ENCODE assay signal across 8 cellular contexts in the genomic region with DNA sequence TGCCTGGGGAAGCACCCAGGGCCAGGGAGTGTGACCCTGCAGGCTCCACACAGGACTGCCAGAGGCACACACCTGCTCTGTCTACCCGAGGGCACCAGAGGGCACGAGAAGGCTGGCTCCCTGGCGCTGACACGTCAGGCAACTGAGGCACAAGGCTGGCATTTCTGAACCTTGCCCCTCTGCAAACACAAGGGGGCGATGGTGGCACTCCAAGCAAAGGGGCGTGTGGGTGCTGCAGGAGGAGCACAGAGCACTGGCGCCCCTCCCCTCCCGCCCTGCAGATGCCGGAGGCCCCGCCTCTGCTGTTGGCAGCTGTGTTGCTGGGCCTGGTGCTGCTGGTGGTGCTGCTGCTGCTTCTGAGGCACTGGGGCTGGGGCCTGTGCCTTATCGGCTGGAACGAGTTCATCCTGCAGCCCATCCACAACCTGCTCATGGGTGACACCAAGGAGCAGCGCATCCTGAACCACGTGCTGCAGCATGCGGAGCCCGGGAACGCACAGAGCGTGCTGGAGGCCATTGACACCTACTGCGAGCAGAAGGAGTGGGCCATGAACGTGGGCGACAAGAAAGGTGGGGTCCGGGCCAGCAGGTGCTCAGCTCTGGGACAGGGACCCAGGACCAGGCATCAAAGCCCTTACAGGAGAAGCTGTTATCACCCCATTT. TPM values are rescaled to one million over a fixed set of nuclear protein-coding genes. Genes with fewer than 3 reads are reported as not detected.
A peak's percentile ranks its signal among the peaks of the same experiment; 100 is the strongest.
DNase-seq lines count a peak whose midpoint lies in the region; ATAC-seq, FAIRE-seq and TF ChIP-seq lines count a peak whose summit lies in the region.

No MANE protein-coding gene starts in this region.

- WGBS in urinary bladder: 46% methylated on average over 22 of the region's 22 CpGs

- DNase-seq in CD14-positive monocyte (ENCODE audit: low spot score) (no peak), HFF-Myc (ENCODE audit: extremely low read depth, low read depth) (no peak), PC-3 (peak; percentile 84), frontal cortex (ENCODE audit: low spot score in 2 of 2) (peak; percentile 71 to 80), osteoblast (ENCODE audit: insufficient read length, low spot score, missing footprints) (peak; percentile 99)
- DNase-seq in activated naive CD4-positive, alpha-beta T cell (lab: John Stamatoyannopoulos, UW): peak in 3 of 4 experiments; percentile 25 to 50 (median 26)

- H2AFZ ChIP-seq in PC-3 (ENCODE audit: low read length) (no peak overlapping the region), osteoblast (ENCODE audit: low read length) (no peak overlapping the region)

- no peak overlapping the region for H3K27ac Mint-ChIP-seq in CD14-positive monocyte

- H3K79me2 ChIP-seq in PC-3 (ENCODE audit: low read length): peaks cover 10% of the 10 kb centered on the region
- peaks cover 4% of the 10 kb centered on the region for H3K79me2 ChIP-seq in osteoblast (ENCODE audit: insufficient read depth, low read length)

- H3K4me1 Mint-ChIP-seq in CD14-positive monocyte: peaks cover 11% of the 10 kb centered on the region

- H3F3A ChIP-seq in PC-3 (ENCODE audit: low read length, unreplicated experiment): no peaks in the 10 kb centered on the region

- TF ChIP-seq CTCF in CD14-positive monocyte (IDR thresholded peaks at IDR 0.05) (peak; percentile 41), HFF-Myc (IDR thresholded peaks at IDR 0.05; ENCODE audit: low read depth, low read length, missing control alignments) (peak; percentile 75), PC-3 (conservative IDR thresholded peaks at IDR 0.05; ENCODE audit: low read depth, low read length) (peak; percentile 59), osteoblast (IDR thresholded peaks at IDR 0.05; ENCODE audit: extremely low read depth, low read depth, low read length) (peak; percentile 57)

- no peaks in the 10 kb centered on the region for H3K9me3 Mint-ChIP-seq in CD14-positive monocyte

- H3K27me3 Mint-ChIP-seq in CD14-positive monocyte (ENCODE audit: low read depth in 3 of 3): peaks cover 0 to 5% (median 3%) of the 10 kb centered on the region in 3 donors

- POLR2A ChIA-PET in PC-3 (lab: Charles Lee; ENCODE audit: unreplicated experiment): interaction anchor here (0.6 kb wide), 1 partner anchor 22 kb away, joined by 7 read pairs; no protein-coding TSS in a partner anchor

- H4K20me1 ChIP-seq in PC-3 (ENCODE audit: low read length): no peaks in the 10 kb centered on the region
- H4K20me1 ChIP-seq in osteoblast (ENCODE audit: insufficient read depth, low read length): peaks cover 27% of the 10 kb centered on the region

- peaks cover 36 to 68% of the 10 kb centered on the region in 2 donors for H3K36me3 Mint-ChIP-seq in CD14-positive monocyte

- no peaks in the 10 kb centered on the region for H3K9me2 ChIP-seq in PC-3 (replicated peaks; ENCODE audit: low read length)

- ATAC-seq in PC-3: peak; percentile 86
- no peak for ATAC-seq in HG03460 (IDR thresholded peaks at IDR 0.05; ENCODE audit: unreplicated experiment)

- H3K27ac ChIP-seq in PC-3 (ENCODE audit: low read length): peak overlapping the region; percentile 83
- no peak overlapping the region for H3K27ac ChIP-seq in osteoblast (ENCODE audit: low read depth, low read length)
- peak overlapping the region; percentile 31 for H3K27ac ChIP-seq in urinary bladder (ENCODE audit: low read depth)

- CTCF ChIA-PET in PC-3 (lab: Charles Lee): interaction anchor here (0.6 kb wide), 3 partner anchors 9 to 169 kb away, joined by 3 to 9 read pairs (median 5); no protein-coding TSS in a partner anchor

- H3K27me3 ChIP-seq in PC-3 (ENCODE audit: low read length) (no peaks in the 10 kb centered on the region), osteoblast (ENCODE audit: insufficient read depth, low read length) (no peaks in the 10 kb centered on the region)

- H3K36me3 ChIP-seq in PC-3 (ENCODE audit: low read depth, low read length) (no peaks in the 10 kb centered on the region; the same call in 1 of the 2 replicates), osteoblast (ENCODE audit: insufficient read depth, low read length) (peaks cover 42% of the 10 kb centered on the region), urinary bladder (ENCODE audit: insufficient read depth) (no peaks in the 10 kb centered on the region)

- H3K9me3 ChIP-seq in PC-3 (ENCODE audit: low read length) (no peaks in the 10 kb centered on the region), osteoblast (ENCODE audit: low read depth, low read length) (no peaks in the 10 kb centered on the region)

- peak overlapping the region; percentile 92 for H3K4me2 ChIP-seq in PC-3 (ENCODE audit: low read length)
- H3K4me2 ChIP-seq in osteoblast (ENCODE audit: insufficient read depth, low read length): no peak overlapping the region

- FAIRE-seq in frontal cortex (lab: Jason Lieb, UNC): no peak

- no TSS peak for BruUV-seq in PC-3 (replicated peaks; lab: Mats Ljungman, UMichigan)

- H3K4me3 ChIP-seq in HFF-Myc (replicated peaks; ENCODE audit: low read depth, low read length) (no peak overlapping the region), PC-3 (ENCODE audit: low read length) (peak overlapping the region; percentile 67), osteoblast (ENCODE audit: insufficient read depth, low read length) (no peak overlapping the region), urinary bladder (ENCODE audit: low read depth, low read length) (no peak overlapping the region)

- H3K4me1 ChIP-seq in PC-3 (ENCODE audit: insufficient read depth, low read length) (peaks cover 21% of the 10 kb centered on the region), osteoblast (ENCODE audit: insufficient read depth, low read length) (peaks cover 20% of the 10 kb centered on the region), urinary bladder (ENCODE audit: insufficient read depth) (no peaks in the 10 kb centered on the region)

- H3K9ac ChIP-seq in PC-3 (ENCODE audit: low read length): peak overlapping the region; percentile 78

- no peak overlapping the region for H3K4me3 Mint-ChIP-seq in CD14-positive monocyte

- intact Hi-C loops in CD14-positive monocyte (cut with micrococcal nuclease) (no loop called here), PC-3 (cut with micrococcal nuclease) (loop anchor here (2.0 kb wide), 1 partner anchor 52 kb away; no protein-coding TSS in a partner anchor)

RNA-seq across cellular contexts. Expression of a gene that starts 20.8 kb away (rescaled TPM):
- polyA plus RNA-seq in CD14-positive monocyte (10 to 100 TPM; 24.9 to 30.8 TPM), urinary bladder (18.1 TPM)
- total RNA-seq in PC-3 (2014; rRNA removed) (23.0 and 32.1 TPM in 2 replicates), frontal cortex (15.5 TPM), osteoblast (19.5 and 21.5 TPM in 2 replicates), urinary bladder (14.5 TPM)

RNA-seq across cellular contexts. Expression of a gene that starts 20.8 kb away (rescaled TPM):
- polyA plus RNA-seq in CD14-positive monocyte (100 to 1,000 TPM; 329 to 400 TPM), urinary bladder (198 TPM)
- total RNA-seq in PC-3 (2014; rRNA removed) (204 and 205 TPM in 2 replicates), frontal cortex (26.5 TPM), osteoblast (220 and 288 TPM in 2 replicates), urinary bladder (52.7 TPM)

RNA-seq across cellular contexts. Expression of a gene that starts 54.2 kb away (rescaled TPM):
- under 1 TPM; 0.31 to 0.44 TPM for polyA plus RNA-seq in CD14-positive monocyte
- 19.7 and 20.0 TPM in 2 replicates for total RNA-seq in PC-3 (2014; rRNA removed)
- 52.6 TPM for total RNA-seq in frontal cortex
- total RNA-seq in osteoblast: 19.7 and 27.1 TPM in 2 replicates
- 15.4 TPM for total RNA-seq in urinary bladder
- polyA plus RNA-seq in urinary bladder: 16.0 TPM

RNA-seq across cellular contexts. Expression of a gene that starts 58.5 kb away (rescaled TPM):
- 10 to 100 TPM; 56.4 to 58.2 TPM for polyA plus RNA-seq in CD14-positive monocyte
- total RNA-seq in PC-3 (2014; rRNA removed): 23.5 and 33.7 TPM in 2 replicates
- 8.2 TPM for total RNA-seq in frontal cortex
- total RNA-seq in osteoblast: 41.8 and 43.8 TPM in 2 replicates
- 13.6 TPM for total RNA-seq in urinary bladder
- polyA plus RNA-seq in urinary bladder: 25.5 TPM

Comparison
In these comparisons a context has a peak if more than half of its experiments do, and no peak if none do; other contexts are left out.
1. DNase-seq: peak in PC-3 (single experiment), activated naive CD4-positive, alpha-beta T cell (3 of 4), frontal cortex (2 of 2) and osteoblast (single experiment); none in CD14-positive monocyte (single experiment) and HFF-Myc (single experiment).
2. Peak in every context shown above with its lines, with median percentiles within 50 percentile points of each other: CTCF ChIP-seq.